Comparison of ENCODE assay signal across 1 cellular context in the genomic region with DNA sequence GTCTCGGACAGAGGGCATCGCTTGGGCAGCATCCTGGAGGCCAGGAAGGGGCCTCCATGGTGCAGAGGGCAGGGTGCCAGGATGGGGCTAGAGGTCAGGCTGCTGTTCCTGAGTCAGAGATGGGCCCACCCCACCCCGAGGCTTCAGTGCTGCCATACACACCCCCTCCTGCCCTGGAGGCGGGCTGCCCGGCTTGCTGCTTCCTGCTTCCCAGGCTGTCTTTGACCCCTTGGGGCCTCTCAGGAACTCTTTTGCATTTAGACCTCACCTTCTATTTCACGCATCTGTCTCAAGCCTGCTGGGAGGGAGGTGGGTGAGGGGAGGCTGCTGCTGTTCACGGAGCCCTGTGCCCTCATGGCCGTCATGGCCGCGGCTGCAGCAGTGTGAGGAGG.
TF ChIP-seq lines count a peak whose summit lies in the region.

No MANE protein-coding gene starts in this region.

TF ChIP-seq in GM23338, 12 proteins besides CTCF, POLR2A, EP300 and RAD21 (continued from another document):
- no peak for TF ChIP-seq EZH2phosphoT487 (IDR thresholded peaks at IDR 0.05; ENCODE audit: unreplicated experiment)
- TF ChIP-seq, protein P1, sequence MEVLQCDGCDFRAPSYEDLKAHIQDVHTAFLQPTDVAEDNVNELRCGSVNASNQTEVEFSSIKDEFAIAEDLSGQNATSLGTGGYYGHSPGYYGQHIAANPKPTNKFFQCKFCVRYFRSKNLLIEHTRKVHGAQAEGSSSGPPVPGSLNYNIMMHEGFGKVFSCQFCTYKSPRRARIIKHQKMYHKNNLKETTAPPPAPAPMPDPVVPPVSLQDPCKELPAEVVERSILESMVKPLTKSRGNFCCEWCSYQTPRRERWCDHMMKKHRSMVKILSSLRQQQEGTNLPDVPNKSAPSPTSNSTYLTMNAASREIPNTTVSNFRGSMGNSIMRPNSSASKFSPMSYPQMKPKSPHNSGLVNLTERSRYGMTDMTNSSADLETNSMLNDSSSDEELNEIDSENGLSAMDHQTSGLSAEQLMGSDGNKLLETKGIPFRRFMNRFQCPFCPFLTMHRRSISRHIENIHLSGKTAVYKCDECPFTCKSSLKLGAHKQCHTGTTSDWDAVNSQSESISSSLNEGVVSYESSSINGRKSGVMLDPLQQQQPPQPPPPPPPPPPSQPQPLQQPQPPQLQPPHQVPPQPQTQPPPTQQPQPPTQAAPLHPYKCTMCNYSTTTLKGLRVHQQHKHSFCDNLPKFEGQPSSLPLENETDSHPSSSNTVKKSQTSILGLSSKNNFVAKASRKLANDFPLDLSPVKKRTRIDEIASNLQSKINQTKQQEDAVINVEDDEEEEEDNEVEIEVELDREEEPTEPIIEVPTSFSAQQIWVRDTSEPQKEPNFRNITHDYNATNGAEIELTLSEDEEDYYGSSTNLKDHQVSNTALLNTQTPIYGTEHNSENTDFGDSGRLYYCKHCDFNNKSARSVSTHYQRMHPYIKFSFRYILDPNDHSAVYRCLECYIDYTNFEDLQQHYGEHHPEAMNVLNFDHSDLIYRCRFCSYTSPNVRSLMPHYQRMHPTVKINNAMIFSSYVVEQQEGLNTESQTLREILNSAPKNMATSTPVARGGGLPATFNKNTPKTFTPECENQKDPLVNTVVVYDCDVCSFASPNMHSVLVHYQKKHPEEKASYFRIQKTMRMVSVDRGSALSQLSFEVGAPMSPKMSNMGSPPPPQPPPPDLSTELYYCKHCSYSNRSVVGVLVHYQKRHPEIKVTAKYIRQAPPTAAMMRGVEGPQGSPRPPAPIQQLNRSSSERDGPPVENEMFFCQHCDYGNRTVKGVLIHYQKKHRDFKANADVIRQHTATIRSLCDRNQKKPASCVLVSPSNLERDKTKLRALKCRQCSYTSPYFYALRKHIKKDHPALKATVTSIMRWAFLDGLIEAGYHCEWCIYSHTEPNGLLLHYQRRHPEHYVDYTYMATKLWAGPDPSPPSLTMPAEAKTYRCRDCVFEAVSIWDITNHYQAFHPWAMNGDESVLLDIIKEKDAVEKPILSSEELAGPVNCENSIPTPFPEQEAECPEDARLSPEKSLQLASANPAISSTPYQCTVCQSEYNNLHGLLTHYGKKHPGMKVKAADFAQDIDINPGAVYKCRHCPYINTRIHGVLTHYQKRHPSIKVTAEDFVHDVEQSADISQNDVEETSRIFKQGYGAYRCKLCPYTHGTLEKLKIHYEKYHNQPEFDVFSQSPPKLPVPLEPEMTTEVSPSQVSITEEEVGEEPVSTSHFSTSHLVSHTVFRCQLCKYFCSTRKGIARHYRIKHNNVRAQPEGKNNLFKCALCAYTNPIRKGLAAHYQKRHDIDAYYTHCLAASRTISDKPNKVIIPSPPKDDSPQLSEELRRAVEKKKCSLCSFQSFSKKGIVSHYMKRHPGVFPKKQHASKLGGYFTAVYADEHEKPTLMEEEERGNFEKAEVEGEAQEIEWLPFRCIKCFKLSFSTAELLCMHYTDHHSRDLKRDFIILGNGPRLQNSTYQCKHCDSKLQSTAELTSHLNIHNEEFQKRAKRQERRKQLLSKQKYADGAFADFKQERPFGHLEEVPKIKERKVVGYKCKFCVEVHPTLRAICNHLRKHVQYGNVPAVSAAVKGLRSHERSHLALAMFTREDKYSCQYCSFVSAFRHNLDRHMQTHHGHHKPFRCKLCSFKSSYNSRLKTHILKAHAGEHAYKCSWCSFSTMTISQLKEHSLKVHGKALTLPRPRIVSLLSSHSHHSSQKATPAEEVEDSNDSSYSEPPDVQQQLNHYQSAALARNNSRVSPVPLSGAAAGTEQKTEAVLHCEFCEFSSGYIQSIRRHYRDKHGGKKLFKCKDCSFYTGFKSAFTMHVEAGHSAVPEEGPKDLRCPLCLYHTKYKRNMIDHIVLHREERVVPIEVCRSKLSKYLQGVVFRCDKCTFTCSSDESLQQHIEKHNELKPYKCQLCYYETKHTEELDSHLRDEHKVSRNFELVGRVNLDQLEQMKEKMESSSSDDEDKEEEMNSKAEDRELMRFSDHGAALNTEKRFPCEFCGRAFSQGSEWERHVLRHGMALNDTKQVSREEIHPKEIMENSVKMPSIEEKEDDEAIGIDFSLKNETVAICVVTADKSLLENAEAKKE (CRISPR knock-in tag; IDR thresholded peaks at IDR 0.05): no peak
TF ChIP-seq in GM23338: peak in this region for 0.
